8 cellular contexts compared by ENCODE assay signal in genomic region chr11:118263694-118264567, GRCh38. TPM values are rescaled to one million over a fixed set of nuclear protein-coding genes. Genes with fewer than 3 reads are reported as not detected.
DNase-seq lines count a peak whose midpoint lies in the region; ATAC-seq and TF ChIP-seq lines count a peak whose summit lies in the region.

Gene MPZL2 (minus strand): TSS chr11:118264297. CDS start chr11:118264153, 144 bp downstream.

- H3K79me2 ChIP-seq in Loucy (ENCODE audit: insufficient read depth, low read length) (no peaks in the 10 kb centered on the region), smooth muscle cell (ENCODE audit: low read depth) (no peaks in the 10 kb centered on the region)

- DNase-seq in CD1c-positive myeloid dendritic cell (ENCODE audit: extremely low spot score) (peak; percentile 9), smooth muscle cell (lab: John Stamatoyannopoulos, UW; ENCODE audit: unreplicated experiment) (no peak), substantia nigra (lab: John Stamatoyannopoulos, UW) (no peak)
- DNase-seq in activated naive CD4-positive, alpha-beta T cell treated with anti-CD3 and anti-CD28 coated beads, Interleukin-2, amount 50 U/mL, for 16 hours: peak; percentile 47

- H4K20me1 ChIP-seq in Loucy (ENCODE audit: insufficient read depth, low read length, poor library complexity, severe bottlenecking): no peaks in the 10 kb centered on the region
- H4K20me1 ChIP-seq in smooth muscle cell (ENCODE audit: low read depth): no peaks in the 10 kb centered on the region

- H3K4me2 ChIP-seq in Loucy (ENCODE audit: low read depth, low read length, poor library complexity, severe bottlenecking) (peak within 1 kb of the TSS; percentile 52), smooth muscle cell (peak within 1 kb of the TSS; percentile 81)

- H3F3A ChIP-seq in Loucy (ENCODE audit: low read depth) (no peaks in the 10 kb centered on the region), smooth muscle cell (ENCODE audit: low read depth) (no peaks in the 10 kb centered on the region)

- H2AFZ ChIP-seq in Loucy (ENCODE audit: low read length) (peak within 1 kb of the TSS; percentile 55; the same call in 1 of the 2 replicates), smooth muscle cell (ENCODE audit: low read depth) (peak within 1 kb of the TSS; percentile 79)

- no peaks in the 10 kb centered on the region for H3K9me2 ChIP-seq in Loucy (replicated peaks; ENCODE audit: low read depth, low read length)

- peak within 1 kb of the TSS; percentile 19 for H3K4me3 ChIP-seq in Loucy (ENCODE audit: low read length, poor library complexity, severe bottlenecking)
- peak within 1 kb of the TSS; percentile 54 for H3K4me3 ChIP-seq in iPS-18a (ENCODE audit: low read length)
- H3K4me3 ChIP-seq in smooth muscle cell: peak within 1 kb of the TSS; percentile 55

- no peaks in the 10 kb centered on the region for H3K36me3 ChIP-seq in Loucy (ENCODE audit: insufficient read depth, low read length)
- no peaks in the 10 kb centered on the region for H3K36me3 ChIP-seq in iPS-18a (ENCODE audit: control insufficient read depth, low read depth, low read length)
- H3K36me3 ChIP-seq in smooth muscle cell (ENCODE audit: low read depth): no peaks in the 10 kb centered on the region

- H3K27me3 ChIP-seq in Loucy (ENCODE audit: insufficient read depth, low read length, poor library complexity, severe bottlenecking) (peaks cover 77% of the 10 kb centered on the region), iPS-18a (ENCODE audit: control insufficient read depth, insufficient read depth, low read length) (peaks cover 63% of the 10 kb centered on the region), smooth muscle cell (ENCODE audit: low read depth) (peaks cover 77% of the 10 kb centered on the region)

- WGBS in smooth muscle cell (ENCODE audit: low lambda C conversion rate): 11% methylated on average over 19 of the region's 19 CpGs

- H3K4me1 ChIP-seq in Loucy (ENCODE audit: insufficient read depth, low read length, poor library complexity, severe bottlenecking): peaks cover 5% of the 10 kb centered on the region
- peaks cover 17% of the 10 kb centered on the region for H3K4me1 ChIP-seq in iPS-18a (ENCODE audit: control insufficient read depth, low read depth, low read length)
- peaks cover 16% of the 10 kb centered on the region for H3K4me1 ChIP-seq in smooth muscle cell (ENCODE audit: low read depth)

- TF ChIP-seq CTCF in Loucy (conservative IDR thresholded peaks at IDR 0.05; ENCODE audit: low read length) (peak; percentile 27; the same call in 1 of the 2 replicates), smooth muscle cell (IDR thresholded peaks at IDR 0.05; ENCODE audit: borderline replicate concordance, insufficient read depth, poor library complexity, severe bottlenecking) (no peak)

- H3K9me3 ChIP-seq in Loucy (ENCODE audit: insufficient read depth, low read depth, low read length) (peaks cover 2% of the 10 kb centered on the region; the same call in 1 of the 2 replicates), iPS-18a (ENCODE audit: control insufficient read depth, low read depth, low read length) (no peaks in the 10 kb centered on the region), smooth muscle cell (replicated peaks; ENCODE audit: low read depth) (no peaks in the 10 kb centered on the region)

- ATAC-seq in HG03469 (IDR thresholded peaks at IDR 0.05; ENCODE audit: unreplicated experiment): no peak
- no peak for ATAC-seq in GM19035 (IDR thresholded peaks at IDR 0.05; ENCODE audit: unreplicated experiment)

- H3K9ac ChIP-seq in Loucy (ENCODE audit: low read depth, low read length, poor library complexity, severe bottlenecking) (no peak within 1 kb of the TSS), iPS-18a (ENCODE audit: low read length) (peak within 1 kb of the TSS; percentile 29), smooth muscle cell (ENCODE audit: low read depth) (peak within 1 kb of the TSS; percentile 78)

- H3K27ac ChIP-seq in iPS-18a (ENCODE audit: low read length) (no peak within 1 kb of the TSS), smooth muscle cell (ENCODE audit: low read depth) (peak within 1 kb of the TSS; percentile 65), substantia nigra (ENCODE audit: low read depth, low read length, poor library complexity, severe bottlenecking) (no peak within 1 kb of the TSS)

RNA-seq across cellular contexts. Expression of gene MPZL2, which starts in this region (rescaled TPM):
- 40.0 and 53.9 TPM in 2 replicates for total RNA-seq in smooth muscle cell
- 5.5 and 21.6 TPM in 2 replicates for polyA plus RNA-seq in smooth muscle cell

Comparison
In these comparisons a context has a peak if more than half of its experiments do, and no peak if none do; other contexts are left out.
1. DNase-seq: peak in CD1c-positive myeloid dendritic cell (single experiment) and activated naive CD4-positive, alpha-beta T cell treated with anti-CD3 and anti-CD28 coated beads, Interleukin-2, amount 50 U/mL, for 16 hours (single experiment); none in smooth muscle cell (single experiment) and substantia nigra (0 of 49).
2. Peak in every context shown above with its lines, with median percentiles within 50 percentile points of each other: H3K4me3 ChIP-seq.